In the genomic region with DNA sequence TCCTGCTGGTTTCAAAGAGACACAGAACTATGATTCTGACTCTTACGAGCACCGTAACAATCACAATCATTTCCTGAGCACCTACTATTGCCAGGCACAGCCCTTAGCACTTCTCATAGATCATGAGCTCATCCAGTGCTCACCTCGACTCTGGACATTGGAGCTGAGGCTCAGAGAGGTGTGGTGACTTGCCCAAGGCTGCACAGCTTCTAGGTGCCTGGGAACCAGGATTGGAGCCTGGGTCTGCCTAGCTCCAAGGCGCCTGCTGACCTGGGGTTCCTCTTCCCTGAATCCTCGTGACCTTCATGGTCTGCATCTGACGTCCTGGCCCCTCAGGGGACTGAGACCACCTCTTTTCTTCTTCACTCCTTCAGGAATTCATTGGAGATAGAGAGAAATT, we compare ENCODE assay signal across 25 cellular contexts. TPM values are rescaled to one million over a fixed set of nuclear protein-coding genes. Genes with fewer than 3 reads are reported as not detected.
"Had no signal": no experiment of that assay in that cellular context is flagged by ENCODE, and none has a peak within 500 bp of the region (broad histone marks: within the 10 kb centered on the region; RNA-seq: fewer than 3 reads in every experiment).

No MANE protein-coding gene starts in this region.

- ATAC-seq: activated T-cell treated with anti-CD3 and anti-CD28 coated beads, Interleukin-2, amount 50 U/mL, for 4 hours; natural killer cell had no signal

- H3K4me1 Mint-ChIP-seq: activated naive CD8-positive, alpha-beta T cell treated with anti-CD3 and anti-CD28 coated beads for 36 hours; natural killer cell had no signal

- H3K4me3 Mint-ChIP-seq: activated naive CD8-positive, alpha-beta T cell treated with anti-CD3 and anti-CD28 coated beads for 36 hours; activated T-cell treated with anti-CD3 and anti-CD28 coated beads, Interleukin-2, amount 50 U/mL, for 4 hours; endodermal cell; natural killer cell; stimulated activated naive CD8-positive, alpha-beta T cell treated with anti-CD3 and anti-CD28 coated beads, Interleukin-15, Interleukin-2, amounts not matched to agents 100 ng/mL and 50 ng/mL, for 24 hours; WTC11 had no signal

- DNase-seq: activated CD4-positive, alpha-beta T cell treated with anti-CD3 and anti-CD28 coated beads, Interleukin-2, amount 50 U/mL, for 4 hours; activated CD8-positive, alpha-beta memory T cell treated with anti-CD3 and anti-CD28 coated beads, Interleukin-2, amount 50 U/mL, for 48 hours; activated naive CD4-positive, alpha-beta T cell treated with Interleukin-2 at 50 U/mL for 16 hours; activated naive CD8-positive, alpha-beta T cell treated with anti-CD3 and anti-CD28 coated beads for 36 hours; activated T-cell treated with anti-CD3 and anti-CD28 coated beads, Interleukin-2, amount 50 U/mL, for 4 hours; amniotic stem cell; cortex of kidney; midbrain; natural killer cell; psoas muscle; stimulated activated CD4-positive, alpha-beta T cell treated with anti-CD3 and anti-CD28 coated beads, Interleukin-12 subunit alpha, Interleukin-12 subunit beta, amount 100 ng/mL, for 4 hours; stimulated activated CD4-positive, alpha-beta T cell treated with anti-CD3 and anti-CD28 coated beads, Interleukin-4, amount 100 ng/mL, for 4 hours; T-helper 1 cell; trophoblast cell had no signal

- H3K4me3 ChIP-seq: ovary, psoas muscle, right atrium auricular region, vagina had no signal

- H3K36me3 Mint-ChIP-seq: activated naive CD8-positive, alpha-beta T cell treated with anti-CD3 and anti-CD28 coated beads for 36 hours; natural killer cell; WTC11 had no signal

- H3K9me3 Mint-ChIP-seq: activated naive CD8-positive, alpha-beta T cell treated with anti-CD3 and anti-CD28 coated beads for 36 hours; activated T-cell treated with anti-CD3 and anti-CD28 coated beads, Interleukin-2, amount 50 U/mL, for 4 hours; activated T-helper 2 cell treated with anti-CD3 and anti-CD28 coated beads, Interferon-gamma antibody, Interleukin-2, Interleukin-4, amounts not matched to agents 10 μg/mL and 5 μg/mL and 100 μg/mL, durations not matched to agents 14 hours and 24 hours and 36 hours; endodermal cell; natural killer cell; stimulated activated naive CD8-positive, alpha-beta T cell treated with anti-CD3 and anti-CD28 coated beads, Interleukin-15, Interleukin-2, amounts not matched to agents 100 ng/mL and 50 ng/mL, for 24 hours; WTC11 had no signal

- H3K9me3 ChIP-seq: ovary, psoas muscle, right atrium auricular region, vagina had no signal

- H3K27ac ChIP-seq: ovary, psoas muscle, vagina had no signal

- H3K27me3 ChIP-seq: ovary, right atrium auricular region, vagina had no signal

- H3K27me3 Mint-ChIP-seq: activated naive CD8-positive, alpha-beta T cell treated with anti-CD3 and anti-CD28 coated beads for 36 hours; stimulated activated naive CD8-positive, alpha-beta T cell treated with anti-CD3 and anti-CD28 coated beads, Interleukin-15, Interleukin-2, amounts not matched to agents 100 ng/mL and 50 ng/mL, for 24 hours had no signal

- H3K27ac Mint-ChIP-seq: activated naive CD8-positive, alpha-beta T cell treated with anti-CD3 and anti-CD28 coated beads for 36 hours; activated T-helper 2 cell treated with anti-CD3 and anti-CD28 coated beads, Interferon-gamma antibody, Interleukin-2, Interleukin-4, amounts not matched to agents 10 μg/mL and 5 μg/mL and 100 μg/mL, durations not matched to agents 14 hours and 24 hours and 36 hours; endodermal cell; natural killer cell; stimulated activated naive CD8-positive, alpha-beta T cell treated with anti-CD3 and anti-CD28 coated beads, Interleukin-15, Interleukin-2, amounts not matched to agents 100 ng/mL and 50 ng/mL, for 24 hours; WTC11 had no signal

- H3K36me3 ChIP-seq: ovary, right atrium auricular region, vagina had no signal

RNA-seq across cellular contexts. Expression of a gene that starts 50.6 kb away (rescaled TPM):
- total RNA-seq: cerebellum, fibroblast of villous mesenchyme, kidney epithelial cell, right atrium auricular region, skeletal muscle tissue, vagina had no signal
- polyA plus RNA-seq: ovary had no signal
